1 cellular context compared by ENCODE assay signal in the genomic region with DNA sequence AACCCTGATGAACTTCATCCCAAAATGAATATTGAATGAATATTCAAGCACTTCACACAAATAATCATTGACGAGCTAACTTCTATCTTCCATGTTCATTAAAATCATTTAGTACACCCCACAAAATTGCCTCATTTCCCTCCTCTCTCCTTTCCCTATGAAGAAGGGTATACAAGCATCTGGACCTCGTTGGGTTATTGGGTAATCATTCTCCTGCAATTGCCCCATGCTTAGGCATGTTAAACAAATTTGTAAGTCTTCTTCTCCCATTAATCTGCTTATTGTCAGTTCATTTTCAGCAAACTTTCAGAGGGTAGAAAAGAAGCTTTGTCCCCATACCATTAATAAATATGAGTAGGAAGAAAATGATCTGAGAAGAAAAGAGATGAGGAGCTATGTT.
TF ChIP-seq lines count a peak whose summit lies in the region.

No MANE protein-coding gene starts in this region.

TF ChIP-seq in HepG2, 621 proteins besides CTCF, POLR2A, EP300 and RAD21:
- TF ChIP-seq ZFP37 (CRISPR knock-in tag; IDR thresholded peaks at IDR 0.05; ENCODE audit: borderline replicate concordance) = no peak
- 0 out of 2 replicates have a peak, but pooled peaks have one; percentile 33 for TF ChIP-seq CEBPB (IDR thresholded peaks at IDR 0.05; ENCODE audit: borderline replicate concordance, low read depth, low read length)
- TF ChIP-seq NFAT5 (CRISPR knock-in tag; IDR thresholded peaks at IDR 0.05) = no peak
